ENCODE assay signal across 8 cellular contexts in genomic region chr2:38535745-38536506, GRCh38.
DNase-seq lines count a peak whose midpoint lies in the region; ATAC-seq and TF ChIP-seq lines count a peak whose summit lies in the region.

No MANE protein-coding gene starts in this region.

- peak; percentile 48 for DNase-seq in NOMO-1 treated with dmso at 0.1 percent for 144 hours (lab: John Stamatoyannopoulos, UW; ENCODE audit: unreplicated experiment)
- peak; percentile 75 for DNase-seq in activated T-cell treated with anti-CD3 and anti-CD28 coated beads for 24 hours (ENCODE audit: low read depth)
- DNase-seq in erythroblast (lab: John Stamatoyannopoulos, UW): peak; percentile 76 to 85
- peak; percentile 50 to 57 for DNase-seq in stimulated activated CD8-positive, alpha-beta memory T cell treated with anti-CD3 and anti-CD28 coated beads, Interleukin-7, amount 100 ng/mL, for 1 hour (ENCODE audit: low read depth in 2 of 2)

- no peak for TF ChIP-seq POLR2A in erythroblast (IDR thresholded peaks at IDR 0.05; ENCODE audit: low read length)

- peak; percentile 51 for ATAC-seq in GM18511 (IDR thresholded peaks at IDR 0.05; ENCODE audit: unreplicated experiment)
- ATAC-seq in HG03354 (IDR thresholded peaks at IDR 0.05; ENCODE audit: poor library complexity, severe bottlenecking, unreplicated experiment): peak; percentile 63

- no peak overlapping the region for H3K27ac ChIP-seq in ACC112 (ENCODE audit: low read depth, low read length)
- no peak overlapping the region for H3K27ac ChIP-seq in muscle layer of duodenum (ENCODE audit: low read length)

- H3K36me3 ChIP-seq in ACC112 (ENCODE audit: insufficient read depth, low read length): no peaks in the 10 kb centered on the region
- H3K36me3 ChIP-seq in muscle layer of duodenum (ENCODE audit: control insufficient read depth in 1 of 2, insufficient read depth in 2 of 2, low read length in 2 of 2): no peaks in the 10 kb centered on the region

- peak overlapping the region; percentile 84 for H2AFZ ChIP-seq in ACC112 (ENCODE audit: low read length, unreplicated experiment)

- H3K27me3 ChIP-seq in ACC112 (ENCODE audit: insufficient read depth, low read length) (no peaks in the 10 kb centered on the region), muscle layer of duodenum (ENCODE audit: low read depth, low read length) (no peaks in the 10 kb centered on the region)

- no peaks in the 10 kb centered on the region for H3K79me2 ChIP-seq in ACC112 (ENCODE audit: control insufficient read depth, insufficient read depth, low read length, unreplicated experiment)

- H3K4me1 ChIP-seq in ACC112 (ENCODE audit: control insufficient read depth, insufficient read depth, low read length, unreplicated experiment) (no peaks in the 10 kb centered on the region), muscle layer of duodenum (ENCODE audit: control insufficient read depth in 1 of 2, insufficient read depth in 2 of 2, low read length in 2 of 2) (peaks cover 0 to 14% of the 10 kb centered on the region in 2 donors)

- H3K4me3 ChIP-seq in ACC112 (ENCODE audit: low read depth, low read length): peak overlapping the region; percentile 76
- H3K4me3 ChIP-seq in muscle layer of duodenum (ENCODE audit: low read depth in 1 of 2, low read length in 2 of 2): peak overlapping the region; percentile 61 to 68

- H3K9me3 ChIP-seq in muscle layer of duodenum (ENCODE audit: control insufficient read depth in 1 of 2, low read length in 2 of 2): no peaks in the 10 kb centered on the region
